ENCODE assay signal across 1 cellular context in genomic region chr15:87610366-87610765, GRCh38.
TF ChIP-seq lines count a peak whose summit lies in the region.

No MANE protein-coding gene starts in this region.

TF ChIP-seq in H1, 55 proteins besides CTCF, POLR2A, EP300 and RAD21:
- TF ChIP-seq NANOG (IDR thresholded peaks at IDR 0.05; ENCODE audit: insufficient read depth, low read depth, low read length, poor library complexity, severe bottlenecking), result no peak
- no peak for TF ChIP-seq BRCA1 (IDR thresholded peaks at IDR 0.05; ENCODE audit: low read depth, low read length)
